1 cellular context compared by ENCODE assay signal in genomic region chr9:135216666-135217431, GRCh38.
TF ChIP-seq lines count a peak whose summit lies in the region.

No MANE protein-coding gene starts in this region.

TF ChIP-seq in HEK293, 187 proteins besides CTCF, POLR2A, EP300 and RAD21 (continued from another document):
- TF ChIP-seq, protein P1, sequence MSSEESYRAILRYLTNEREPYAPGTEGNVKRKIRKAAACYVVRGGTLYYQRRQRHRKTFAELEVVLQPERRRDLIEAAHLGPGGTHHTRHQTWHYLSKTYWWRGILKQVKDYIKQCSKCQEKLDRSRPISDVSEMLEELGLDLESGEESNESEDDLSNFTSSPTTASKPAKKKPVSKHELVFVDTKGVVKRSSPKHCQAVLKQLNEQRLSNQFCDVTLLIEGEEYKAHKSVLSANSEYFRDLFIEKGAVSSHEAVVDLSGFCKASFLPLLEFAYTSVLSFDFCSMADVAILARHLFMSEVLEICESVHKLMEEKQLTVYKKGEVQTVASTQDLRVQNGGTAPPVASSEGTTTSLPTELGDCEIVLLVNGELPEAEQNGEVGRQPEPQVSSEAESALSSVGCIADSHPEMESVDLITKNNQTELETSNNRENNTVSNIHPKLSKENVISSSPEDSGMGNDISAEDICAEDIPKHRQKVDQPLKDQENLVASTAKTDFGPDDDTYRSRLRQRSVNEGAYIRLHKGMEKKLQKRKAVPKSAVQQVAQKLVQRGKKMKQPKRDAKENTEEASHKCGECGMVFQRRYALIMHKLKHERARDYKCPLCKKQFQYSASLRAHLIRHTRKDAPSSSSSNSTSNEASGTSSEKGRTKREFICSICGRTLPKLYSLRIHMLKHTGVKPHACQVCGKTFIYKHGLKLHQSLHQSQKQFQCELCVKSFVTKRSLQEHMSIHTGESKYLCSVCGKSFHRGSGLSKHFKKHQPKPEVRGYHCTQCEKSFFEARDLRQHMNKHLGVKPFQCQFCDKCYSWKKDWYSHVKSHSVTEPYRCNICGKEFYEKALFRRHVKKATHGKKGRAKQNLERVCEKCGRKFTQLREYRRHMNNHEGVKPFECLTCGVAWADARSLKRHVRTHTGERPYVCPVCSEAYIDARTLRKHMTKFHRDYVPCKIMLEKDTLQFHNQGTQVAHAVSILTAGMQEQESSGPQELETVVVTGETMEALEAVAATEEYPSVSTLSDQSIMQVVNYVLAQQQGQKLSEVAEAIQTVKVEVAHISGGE (tag by site-specific recombination; conservative IDR thresholded peaks at IDR 0.05; ENCODE audit: low read depth), result no peak
- TF ChIP-seq ZFP37 (tag by site-specific recombination; IDR thresholded peaks at IDR 0.05) (no peak), MEIS1 (CRISPR knock-in tag; IDR thresholded peaks at IDR 0.05; ENCODE audit: borderline replicate concordance) (no peak), ZNF529 (tag by site-specific recombination; IDR thresholded peaks at IDR 0.05; ENCODE audit: insufficient replicate concordance) (no peak), WT1 (tag by site-specific recombination; IDR thresholded peaks at IDR 0.05) (peak; percentile 83), ZNF600 (tag by site-specific recombination; IDR thresholded peaks at IDR 0.05) (peak; percentile 70; the same call in 1 of the 2 replicates), ZNF214 (tag by site-specific recombination; IDR thresholded peaks at IDR 0.05; ENCODE audit: borderline replicate concordance) (no peak), ZFHX2 (tag by site-specific recombination; conservative IDR thresholded peaks at IDR 0.05) (no peak), KLF1 (tag by site-specific recombination; IDR thresholded peaks at IDR 0.05) (peak; percentile 30; the same call in 1 of the 2 replicates), ZFP3 (tag by site-specific recombination; IDR thresholded peaks at IDR 0.05; ENCODE audit: low read depth) (no peak), ZNF558 (tag by site-specific recombination; IDR thresholded peaks at IDR 0.05) (no peak), ZNF2 (tag by site-specific recombination; IDR thresholded peaks at IDR 0.05) (0 out of 2 replicates have a peak, but pooled peaks have one; percentile 22), ZNF132 (tag by site-specific recombination; IDR thresholded peaks at IDR 0.05; ENCODE audit: borderline replicate concordance) (no peak), ZNF704 (tag by site-specific recombination; IDR thresholded peaks at IDR 0.05) (no peak), ZNF514 (tag by site-specific recombination; IDR thresholded peaks at IDR 0.05) (no peak), ZNF768 (tag by site-specific recombination; IDR thresholded peaks at IDR 0.05) (no peak), OSR2 (tag by site-specific recombination; IDR thresholded peaks at IDR 0.05) (peak; percentile 91), ZNF280C (tag by site-specific recombination; IDR thresholded peaks at IDR 0.05) (no peak), HOXA7 (CRISPR knock-in tag; IDR thresholded peaks at IDR 0.05; ENCODE audit: borderline replicate concordance) (no peak), ZBTB7A (tag by site-specific recombination; IDR thresholded peaks at IDR 0.05; ENCODE audit: low read depth) (no peak), ZNF776 (tag by site-specific recombination; IDR thresholded peaks at IDR 0.05; ENCODE audit: borderline replicate concordance) (no peak), ZNF19 (tag by site-specific recombination; IDR thresholded peaks at IDR 0.05; ENCODE audit: low read depth) (no peak), ZNF501 (tag by site-specific recombination; IDR thresholded peaks at IDR 0.05) (no peak), ZNF155 (tag by site-specific recombination; IDR thresholded peaks at IDR 0.05) (no peak), ZNF148 (tag by site-specific recombination; IDR thresholded peaks at IDR 0.05; ENCODE audit: borderline replicate concordance) (no peak), ZNF311 (tag by site-specific recombination; IDR thresholded peaks at IDR 0.05; ENCODE audit: borderline replicate concordance) (no peak), ZNF10 (tag by site-specific recombination; IDR thresholded peaks at IDR 0.05) (0 out of 2 replicates have a peak, but pooled peaks have one; percentile 25), ZNF76 (tag by site-specific recombination; IDR thresholded peaks at IDR 0.05; ENCODE audit: borderline replicate concordance, low read depth) (0 out of 2 replicates have a peak, but pooled peaks have one; percentile 16), ZNF561 (tag by site-specific recombination; IDR thresholded peaks at IDR 0.05; ENCODE audit: borderline replicate concordance) (no peak), ZBTB21 (tag by site-specific recombination; IDR thresholded peaks at IDR 0.05) (no peak), ZXDB (tag by site-specific recombination; IDR thresholded peaks at IDR 0.05) (no peak), FEZF1 (tag by site-specific recombination; IDR thresholded peaks at IDR 0.05) (no peak), ZNF239 (tag by site-specific recombination; IDR thresholded peaks at IDR 0.05) (no peak), AEBP2 (tag by site-specific recombination; IDR thresholded peaks at IDR 0.05; ENCODE audit: borderline replicate concordance) (no peak), ZNF274 (IDR thresholded peaks at IDR 0.05; ENCODE audit: low read length) (no peak), ZNF274 (tag by site-specific recombination; IDR thresholded peaks at IDR 0.05; ENCODE audit: borderline replicate concordance) (no peak), ZNF791 (tag by site-specific recombination; IDR thresholded peaks at IDR 0.05) (no peak), ZNF473 (tag by site-specific recombination; IDR thresholded peaks at IDR 0.05) (no peak), ZNF626 (tag by site-specific recombination; IDR thresholded peaks at IDR 0.05) (no peak), ZNF202 (tag by site-specific recombination; IDR thresholded peaks at IDR 0.05; ENCODE audit: borderline replicate concordance) (no peak)
- TF ChIP-seq, protein P2, sequence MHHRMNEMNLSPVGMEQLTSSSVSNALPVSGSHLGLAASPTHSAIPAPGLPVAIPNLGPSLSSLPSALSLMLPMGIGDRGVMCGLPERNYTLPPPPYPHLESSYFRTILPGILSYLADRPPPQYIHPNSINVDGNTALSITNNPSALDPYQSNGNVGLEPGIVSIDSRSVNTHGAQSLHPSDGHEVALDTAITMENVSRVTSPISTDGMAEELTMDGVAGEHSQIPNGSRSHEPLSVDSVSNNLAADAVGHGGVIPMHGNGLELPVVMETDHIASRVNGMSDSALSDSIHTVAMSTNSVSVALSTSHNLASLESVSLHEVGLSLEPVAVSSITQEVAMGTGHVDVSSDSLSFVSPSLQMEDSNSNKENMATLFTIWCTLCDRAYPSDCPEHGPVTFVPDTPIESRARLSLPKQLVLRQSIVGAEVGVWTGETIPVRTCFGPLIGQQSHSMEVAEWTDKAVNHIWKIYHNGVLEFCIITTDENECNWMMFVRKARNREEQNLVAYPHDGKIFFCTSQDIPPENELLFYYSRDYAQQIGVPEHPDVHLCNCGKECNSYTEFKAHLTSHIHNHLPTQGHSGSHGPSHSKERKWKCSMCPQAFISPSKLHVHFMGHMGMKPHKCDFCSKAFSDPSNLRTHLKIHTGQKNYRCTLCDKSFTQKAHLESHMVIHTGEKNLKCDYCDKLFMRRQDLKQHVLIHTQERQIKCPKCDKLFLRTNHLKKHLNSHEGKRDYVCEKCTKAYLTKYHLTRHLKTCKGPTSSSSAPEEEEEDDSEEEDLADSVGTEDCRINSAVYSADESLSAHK (tag by site-specific recombination; IDR thresholded peaks at IDR 0.05), result 0 out of 2 replicates have a peak, but pooled peaks have one; percentile 19
- TF ChIP-seq, protein P3, sequence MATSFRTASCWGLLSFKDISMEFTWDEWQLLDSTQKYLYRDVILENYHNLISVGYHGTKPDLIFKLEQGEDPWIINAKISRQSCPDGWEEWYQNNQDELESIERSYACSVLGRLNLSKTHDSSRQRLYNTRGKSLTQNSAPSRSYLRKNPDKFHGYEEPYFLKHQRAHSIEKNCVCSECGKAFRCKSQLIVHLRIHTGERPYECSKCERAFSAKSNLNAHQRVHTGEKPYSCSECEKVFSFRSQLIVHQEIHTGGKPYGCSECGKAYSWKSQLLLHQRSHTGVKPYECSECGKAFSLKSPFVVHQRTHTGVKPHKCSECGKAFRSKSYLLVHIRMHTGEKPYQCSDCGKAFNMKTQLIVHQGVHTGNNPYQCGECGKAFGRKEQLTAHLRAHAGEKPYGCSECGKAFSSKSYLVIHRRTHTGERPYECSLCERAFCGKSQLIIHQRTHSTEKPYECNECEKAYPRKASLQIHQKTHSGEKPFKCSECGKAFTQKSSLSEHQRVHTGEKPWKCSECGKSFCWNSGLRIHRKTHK (tag by site-specific recombination; IDR thresholded peaks at IDR 0.05), result no peak
- TF ChIP-seq, protein P4, sequence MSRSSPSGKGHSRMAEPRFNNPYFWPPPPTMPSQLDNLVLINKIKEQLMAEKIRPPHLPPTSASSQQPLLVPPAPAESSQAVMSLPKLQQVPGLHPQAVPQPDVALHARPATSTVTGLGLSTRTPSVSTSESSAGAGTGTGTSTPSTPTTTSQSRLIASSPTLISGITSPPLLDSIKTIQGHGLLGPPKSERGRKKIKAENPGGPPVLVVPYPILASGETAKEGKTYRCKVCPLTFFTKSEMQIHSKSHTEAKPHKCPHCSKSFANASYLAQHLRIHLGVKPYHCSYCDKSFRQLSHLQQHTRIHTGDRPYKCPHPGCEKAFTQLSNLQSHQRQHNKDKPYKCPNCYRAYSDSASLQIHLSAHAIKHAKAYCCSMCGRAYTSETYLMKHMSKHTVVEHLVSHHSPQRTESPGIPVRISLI (tag by site-specific recombination; IDR thresholded peaks at IDR 0.05), result no peak
